Comparison of ENCODE assay signal across 24 cellular contexts in the genomic region with DNA sequence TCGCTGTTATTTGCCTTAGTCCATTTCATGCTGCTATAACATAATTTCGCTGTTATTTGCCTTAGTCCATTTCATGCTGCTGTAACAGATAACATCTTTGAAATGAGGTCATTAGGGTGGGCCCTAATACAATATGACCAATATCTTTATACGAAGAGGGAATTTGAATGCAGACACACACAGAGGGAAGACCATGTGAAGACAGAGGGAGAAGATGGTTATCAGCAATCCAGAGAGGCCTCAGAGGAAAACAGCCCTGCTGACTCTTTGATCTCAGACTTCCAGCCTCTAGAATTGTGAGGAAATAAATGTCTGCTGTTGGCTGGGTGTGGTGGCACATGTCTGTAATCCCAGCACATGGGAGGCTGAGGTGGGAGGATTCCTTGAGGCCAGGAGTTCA.
DNase-seq lines count a peak whose midpoint lies in the region; ATAC-seq, FAIRE-seq and TF ChIP-seq lines count a peak whose summit lies in the region.
"Had no signal": no experiment of that assay in that cellular context is flagged by ENCODE, and none has a peak within 500 bp of the region (broad histone marks: within the 10 kb centered on the region; RNA-seq: fewer than 3 reads in every experiment).

No MANE protein-coding gene starts in this region.

- H3K4me2 ChIP-seq in SK-N-SH: no peak overlapping the region
- H3K4me2 ChIP-seq: A549, BLaER1 had no signal

- ATAC-seq in SK-N-SH treated with all-trans-retinoic acid at 6 μM for 48 hours (no peak), HG03342 (IDR thresholded peaks at IDR 0.05; ENCODE audit: unreplicated experiment) (no peak), GM21786 (IDR thresholded peaks at IDR 0.05; ENCODE audit: unreplicated experiment) (no peak)
- ATAC-seq: A549 had no signal

- POLR2A ChIA-PET in SK-N-SH (lab: Yijun Ruan, JAX): no interaction called here

- WGBS in SK-N-SH (ENCODE audit: low lambda C conversion rate): 8% methylated on average over 3 of the region's 3 CpGs

- H3K36me3 ChIP-seq in SK-N-SH (replicated peaks in 1 of 2; ENCODE audit: control insufficient read depth in 1 of 2, insufficient read depth in 2 of 2, low read length in 1 of 2) (no peaks in the 10 kb centered on the region), kidney (ENCODE audit: control insufficient read depth in 1 of 2, insufficient read depth in 2 of 2, low read length in 2 of 2) (no peaks in the 10 kb centered on the region)
- H3K36me3 ChIP-seq: BLaER1 had no signal

- CTCF ChIA-PET in SK-N-SH (lab: Yijun Ruan, JAX): interaction anchor here (2.8 kb wide), 1 partner anchor 24 kb away, joined by 13 read pairs; no protein-coding TSS in a partner anchor

- H3K9me3 ChIP-seq in SK-N-SH: no peaks in the 10 kb centered on the region
- peaks cover 2 to 13% of the 10 kb centered on the region in 2 donors for H3K9me3 ChIP-seq in kidney (ENCODE audit: control insufficient read depth in 1 of 2, low read length in 2 of 2)
- H3K9me3 ChIP-seq: A549 had no signal

- no peaks in the 10 kb centered on the region for H4K20me1 ChIP-seq in SK-N-SH (ENCODE audit: insufficient read depth)
- H4K20me1 ChIP-seq: BLaER1 had no signal

- H2AFZ ChIP-seq in SK-N-SH (ENCODE audit: low read depth): no peak overlapping the region

- no peak for TF ChIP-seq EP300 in SK-N-SH (IDR thresholded peaks at IDR 0.05; ENCODE audit: borderline replicate concordance in 1 of 2, low read depth in 1 of 2, low read length in 1 of 2)

- H3K4me1 ChIP-seq in SK-N-SH (ENCODE audit: control insufficient read depth in 1 of 2, insufficient read depth in 2 of 2, low read depth in 1 of 2, low read length in 1 of 2): peaks cover 0 to 4% of the 10 kb centered on the region in 2 experiments; a peak in 1 of 4 replicates
- no peaks in the 10 kb centered on the region for H3K4me1 ChIP-seq in kidney (ENCODE audit: control insufficient read depth in 1 of 2, insufficient read depth in 1 of 2, low read depth in 1 of 2, low read length in 2 of 2)
- H3K4me1 ChIP-seq: A549, BLaER1 had no signal

- H3K79me2 ChIP-seq in SK-N-SH (ENCODE audit: insufficient read depth): no peaks in the 10 kb centered on the region

- DNase-seq in DMS 273 (lab: John Stamatoyannopoulos, UW; ENCODE audit: unreplicated experiment) (peak; percentile 23), DMS 273 treated with DMSO at 0.1 percent for 48 hours (lab: John Stamatoyannopoulos, UW) (no peak), SK-N-SH (no peak), kidney (peak; percentile 0)
- DNase-seq: AML-193; C1 segment of cervical spinal cord; CD4-positive, alpha-beta memory T cell; CD4-positive, CD25-positive, alpha-beta regulatory T cell; CD8-positive, alpha-beta memory T cell; COR-L47; DMS153; DMS53; DMS79; DND-41; EL; GDM1 had no signal

- no peaks in the 10 kb centered on the region for H3F3A ChIP-seq in SK-N-SH (replicated peaks; ENCODE audit: insufficient read depth)

- H3K27me3 ChIP-seq in SK-N-SH (ENCODE audit: insufficient read depth): no peaks in the 10 kb centered on the region
- H3K27me3 ChIP-seq: BLaER1 had no signal

- TF ChIP-seq CTCF in SK-N-SH (IDR thresholded peaks at IDR 0.05) (no peak), kidney (IDR thresholded peaks at IDR 0.05; ENCODE audit: borderline replicate concordance, extremely low read depth, insufficient read depth) (no peak)

- no peak for TF ChIP-seq RAD21 in SK-N-SH (IDR thresholded peaks at IDR 0.05; ENCODE audit: low read length)

- no peak overlapping the region for H3K4me3 ChIP-seq in SK-N-SH (ENCODE audit: low read depth in 2 of 2, low read length in 1 of 2)
- H3K4me3 ChIP-seq in kidney (ENCODE audit: low read length in 2 of 2): no peak overlapping the region
- H3K4me3 ChIP-seq: A549, BLaER1 had no signal

- H3K9ac ChIP-seq in SK-N-SH (no peak overlapping the region), kidney (ENCODE audit: low read length in 2 of 2) (no peak overlapping the region)
- H3K9ac ChIP-seq: BLaER1 had no signal

- no peaks in the 10 kb centered on the region for H3K9me2 ChIP-seq in SK-N-SH

- H3K27ac ChIP-seq in SK-N-SH (ENCODE audit: low read depth in 2 of 2, low read length in 1 of 2) (no peak overlapping the region), kidney (ENCODE audit: low read depth in 2 of 2, low read length in 2 of 2) (no peak overlapping the region)
- H3K27ac ChIP-seq: 22Rv1, A549, BLaER1 had no signal

- intact Hi-C loops in kidney (cut with DNase I): no loop called here

- no peak for FAIRE-seq in kidney (lab: Jason Lieb, UNC)
- FAIRE-seq: A549, GM12891, GM19239 had no signal

TF ChIP-seq in SK-N-SH, 30 proteins besides CTCF, POLR2A, EP300 and RAD21:
- TF ChIP-seq, protein P1, sequence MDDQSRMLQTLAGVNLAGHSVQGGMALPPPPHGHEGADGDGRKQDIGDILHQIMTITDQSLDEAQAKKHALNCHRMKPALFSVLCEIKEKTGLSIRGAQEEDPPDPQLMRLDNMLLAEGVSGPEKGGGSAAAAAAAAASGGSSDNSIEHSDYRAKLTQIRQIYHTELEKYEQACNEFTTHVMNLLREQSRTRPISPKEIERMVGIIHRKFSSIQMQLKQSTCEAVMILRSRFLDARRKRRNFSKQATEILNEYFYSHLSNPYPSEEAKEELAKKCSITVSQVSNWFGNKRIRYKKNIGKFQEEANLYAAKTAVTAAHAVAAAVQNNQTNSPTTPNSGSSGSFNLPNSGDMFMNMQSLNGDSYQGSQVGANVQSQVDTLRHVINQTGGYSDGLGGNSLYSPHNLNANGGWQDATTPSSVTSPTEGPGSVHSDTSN (IDR thresholded peaks at IDR 0.05): no peak
- peak; percentile 36 for TF ChIP-seq GATA2 (CRISPR knock-in tag; IDR thresholded peaks at IDR 0.05)
- no peak for TF ChIP-seq SMC3 (IDR thresholded peaks at IDR 0.05; ENCODE audit: low read depth, low read length)
- no peak for TF ChIP-seq CHD2 (IDR thresholded peaks at IDR 0.05; ENCODE audit: low read length, partially characterized antibody)

TF ChIP-seq in SK-N-SH treated with all-trans-retinoic acid at 6 μM for 48 hours, 23 proteins besides CTCF, POLR2A, EP300 and RAD21:
- no peak for TF ChIP-seq OSR1 (CRISPR knock-in tag; IDR thresholded peaks at IDR 0.05)
- TF ChIP-seq, protein P2, sequence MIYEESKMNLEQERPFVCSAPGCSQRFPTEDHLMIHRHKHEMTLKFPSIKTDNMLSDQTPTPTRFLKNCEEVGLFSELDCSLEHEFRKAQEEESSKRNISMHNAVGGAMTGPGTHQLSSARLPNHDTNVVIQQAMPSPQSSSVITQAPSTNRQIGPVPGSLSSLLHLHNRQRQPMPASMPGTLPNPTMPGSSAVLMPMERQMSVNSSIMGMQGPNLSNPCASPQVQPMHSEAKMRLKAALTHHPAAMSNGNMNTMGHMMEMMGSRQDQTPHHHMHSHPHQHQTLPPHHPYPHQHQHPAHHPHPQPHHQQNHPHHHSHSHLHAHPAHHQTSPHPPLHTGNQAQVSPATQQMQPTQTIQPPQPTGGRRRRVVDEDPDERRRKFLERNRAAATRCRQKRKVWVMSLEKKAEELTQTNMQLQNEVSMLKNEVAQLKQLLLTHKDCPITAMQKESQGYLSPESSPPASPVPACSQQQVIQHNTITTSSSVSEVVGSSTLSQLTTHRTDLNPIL (CRISPR knock-in tag; IDR thresholded peaks at IDR 0.05; ENCODE audit: low read depth): no peak
- no peak for TF ChIP-seq TOX (CRISPR knock-in tag; IDR thresholded peaks at IDR 0.05; ENCODE audit: borderline replicate concordance)
- no peak for TF ChIP-seq ZFP30 (CRISPR knock-in tag; IDR thresholded peaks at IDR 0.05)
- TF ChIP-seq CSDC2 (CRISPR knock-in tag; IDR thresholded peaks at IDR 0.05): no peak
- no peak for TF ChIP-seq SNAI2 (CRISPR knock-in tag; IDR thresholded peaks at IDR 0.05)
- no peak for TF ChIP-seq ZNF70 (CRISPR knock-in tag; IDR thresholded peaks at IDR 0.05)
- no peak for TF ChIP-seq BACH2 (CRISPR knock-in tag; IDR thresholded peaks at IDR 0.05; ENCODE audit: borderline replicate concordance)
- TF ChIP-seq ZNF8 (CRISPR knock-in tag; IDR thresholded peaks at IDR 0.05): no peak

Comparison
In these comparisons a context has a peak if more than half of its experiments do, and no peak if none do; other contexts are left out.
1. DNase-seq: peak in DMS 273 (single experiment) and kidney (single experiment); none in DMS 273 treated with DMSO at 0.1 percent for 48 hours (single experiment) and SK-N-SH (single experiment).